ENCODE assay signal across 2 cellular contexts in the genomic region with DNA sequence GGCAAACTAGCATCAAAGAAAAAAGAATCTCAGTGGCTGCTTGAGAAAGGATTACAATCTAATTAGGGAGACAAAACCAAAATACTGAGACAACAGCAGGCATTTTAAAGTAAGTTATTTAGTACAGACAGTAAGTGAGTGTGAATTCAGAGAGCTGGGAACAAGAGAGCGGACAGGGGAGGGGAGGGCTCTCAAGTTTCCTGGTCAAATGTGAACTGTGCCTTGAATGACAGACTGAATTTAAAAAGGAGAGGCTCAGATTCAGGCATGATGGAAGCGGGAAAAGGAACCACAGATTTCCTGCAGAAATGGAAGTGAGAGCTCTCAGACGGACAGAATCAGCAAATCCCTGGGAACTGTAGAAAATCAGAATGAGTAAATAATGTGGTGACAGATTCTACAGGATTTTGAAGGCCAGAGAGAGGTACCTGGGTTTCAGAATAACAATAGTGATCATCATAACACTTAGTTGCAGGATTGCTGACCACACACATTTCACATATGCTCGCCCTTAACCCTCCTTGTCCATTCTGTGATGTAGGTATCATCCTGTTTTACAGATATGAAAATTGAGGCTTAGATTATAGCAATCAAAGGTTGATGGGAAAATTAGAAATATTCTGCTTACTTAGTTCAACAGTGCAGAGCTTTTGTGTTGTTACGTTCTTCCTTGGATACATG.
TF ChIP-seq lines count a peak whose summit lies in the region.

No MANE protein-coding gene starts in this region.

TF ChIP-seq in IMR-90, 13 proteins besides CTCF, POLR2A, EP300 and RAD21:
- TF ChIP-seq MAFK (IDR thresholded peaks at IDR 0.05; ENCODE audit: low read depth, low read length) (peak; percentile 45; the same call in 1 of the 2 replicates), CHD1 (IDR thresholded peaks at IDR 0.05; ENCODE audit: low read depth, low read length) (no peak), SMC3 (IDR thresholded peaks at IDR 0.05; ENCODE audit: low read depth, low read length) (no peak), CEBPB (IDR thresholded peaks at IDR 0.05; ENCODE audit: low read depth, low read length) (no peak), MAZ (IDR thresholded peaks at IDR 0.05; ENCODE audit: borderline replicate concordance, low read depth, low read length) (no peak)

TF ChIP-seq in K562, 482 proteins besides CTCF, POLR2A, EP300 and RAD21:
- TF ChIP-seq MAFG (tag; conservative IDR thresholded peaks at IDR 0.05) (0 out of 2 replicates have a peak, but pooled peaks have one; percentile 17), ZBTB40 (IDR thresholded peaks at IDR 0.05) (no peak), ZBTB40 (CRISPR knock-in tag; IDR thresholded peaks at IDR 0.05) (no peak), ZNF316 (IDR thresholded peaks at IDR 0.05) (peak; percentile 30)
